Comparison of ENCODE assay signal across 8 cellular contexts in the genomic region with DNA sequence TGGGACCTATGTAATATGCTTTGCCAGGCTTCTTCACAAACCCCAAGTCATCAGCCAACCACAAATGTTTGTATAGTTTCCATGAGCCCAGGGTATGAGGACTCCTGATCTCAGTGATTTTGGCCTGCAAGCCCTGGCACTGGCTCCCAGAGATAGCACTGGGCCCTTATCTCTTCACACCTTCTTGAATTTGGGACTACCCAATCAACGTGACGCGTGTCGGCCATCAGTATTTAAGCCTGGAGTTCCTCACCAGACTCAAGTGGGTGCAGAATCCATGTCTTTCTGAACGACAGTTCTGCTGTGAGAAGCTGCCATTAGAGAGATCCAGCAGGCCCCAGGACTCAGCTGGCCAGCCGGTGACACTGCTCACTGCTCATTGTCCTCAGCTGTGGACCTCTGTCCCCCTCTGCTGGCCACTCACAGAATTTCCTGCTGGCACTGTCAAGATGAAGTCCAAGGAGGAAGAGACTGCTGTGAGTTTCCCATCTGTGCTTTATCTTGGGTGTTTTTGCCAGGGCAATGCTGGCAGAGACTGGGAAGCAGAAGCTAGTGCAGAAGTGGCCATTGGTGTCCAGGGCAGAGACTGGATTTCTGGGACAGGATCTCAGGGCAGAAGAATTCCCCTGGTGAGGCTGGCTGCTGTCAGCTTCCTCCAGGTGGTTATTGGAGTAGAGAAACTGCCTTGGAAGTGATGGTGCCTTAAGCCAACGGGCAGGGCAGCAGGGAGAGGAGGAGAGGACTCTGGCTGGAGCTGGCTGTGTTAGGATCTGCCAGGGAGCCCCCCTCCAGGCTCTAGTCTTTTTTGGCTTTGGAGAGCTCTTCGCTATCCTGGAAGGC. TPM values are rescaled to one million over a fixed set of nuclear protein-coding genes. Genes with fewer than 3 reads are reported as not detected.
DNase-seq lines count a peak whose midpoint lies in the region; ATAC-seq and TF ChIP-seq lines count a peak whose summit lies in the region.

No MANE protein-coding gene starts in this region.

- no peak overlapping the region for H3K4me3 ChIP-seq in lower leg skin (ENCODE audit: low read depth, poor library complexity, severe bottlenecking)

- intact Hi-C loops in lower leg skin (cut with DNase I; ENCODE audit: low total_unique reads) = loop anchor here (2.0 kb wide), 1 partner anchor 271 kb away; no protein-coding TSS in a partner anchor

- 43 to 56% methylated on average over 8 of the region's 8 CpGs for WGBS in lower leg skin, 2 donors

- no peak for TF ChIP-seq POLR2A in lower leg skin (IDR thresholded peaks at IDR 0.05)

- DNase-seq in DMS53 treated with DMSO at 0.1 percent for 48 hours (lab: John Stamatoyannopoulos, UW; ENCODE audit: unreplicated experiment) (peak; percentile 91), NCI-H526 treated with DMSO at 0.1 percent for 48 hours (lab: John Stamatoyannopoulos, UW) (peak; percentile 30), dedifferentiated amniotic fluid mesenchymal stem cell (ENCODE audit: extremely low spot score) (peak; percentile 85), lower leg skin (ENCODE audit: low spot score in 2 of 2) (peak; percentile 89 to 98)
- peak; percentile 85 for DNase-seq in activated CD4-positive, alpha-beta T cell treated with anti-CD3 and anti-CD28 coated beads, Interleukin-2, amount 50 U/mL, for 1 hour
- DNase-seq in stimulated activated CD4-positive, alpha-beta T cell treated with anti-CD3 and anti-CD28 coated beads, TNF-alpha, amount 100 ng/mL, for 24 hours (ENCODE audit: low read depth in 3 of 3) = peak; percentile 66 to 87 (median 80)

- ATAC-seq in HG03378 (IDR thresholded peaks at IDR 0.05; ENCODE audit: unreplicated experiment) = peak; percentile 59
- ATAC-seq in GM18907 (IDR thresholded peaks at IDR 0.05; ENCODE audit: unreplicated experiment) = no peak

- TF ChIP-seq CTCF in lower leg skin (IDR thresholded peaks at IDR 0.05) = peak in 1 of 3 donors; percentile 93

RNA-seq across cellular contexts. Expression of gene TMCC2, which starts 28.4 kb away (rescaled TPM):
- total RNA-seq in lower leg skin = 1 to 10 TPM; 2.2 to 4.2 (median 3.5) TPM

RNA-seq across cellular contexts. Expression of gene DSTYK, which starts 44.7 kb away (rescaled TPM):
- 10 to 100 TPM; 15.3 to 21.3 (median 17.7) TPM for total RNA-seq in lower leg skin

Comparison
In these comparisons a context has a peak if more than half of its experiments do, and no peak if none do; other contexts are left out.
1. DNase-seq: peak in every context shown above with its lines; median percentile 94 in lower leg skin; 91 in DMS53 treated with DMSO at 0.1 percent for 48 hours; 85 in activated CD4-positive, alpha-beta T cell treated with anti-CD3 and anti-CD28 coated beads, Interleukin-2, amount 50 U/mL, for 1 hour; 85 in dedifferentiated amniotic fluid mesenchymal stem cell; 80 in stimulated activated CD4-positive, alpha-beta T cell treated with anti-CD3 and anti-CD28 coated beads, TNF-alpha, amount 100 ng/mL, for 24 hours; 30 in NCI-H526 treated with DMSO at 0.1 percent for 48 hours.